Comparison of ENCODE assay signal across 21 cellular contexts in the genomic region with DNA sequence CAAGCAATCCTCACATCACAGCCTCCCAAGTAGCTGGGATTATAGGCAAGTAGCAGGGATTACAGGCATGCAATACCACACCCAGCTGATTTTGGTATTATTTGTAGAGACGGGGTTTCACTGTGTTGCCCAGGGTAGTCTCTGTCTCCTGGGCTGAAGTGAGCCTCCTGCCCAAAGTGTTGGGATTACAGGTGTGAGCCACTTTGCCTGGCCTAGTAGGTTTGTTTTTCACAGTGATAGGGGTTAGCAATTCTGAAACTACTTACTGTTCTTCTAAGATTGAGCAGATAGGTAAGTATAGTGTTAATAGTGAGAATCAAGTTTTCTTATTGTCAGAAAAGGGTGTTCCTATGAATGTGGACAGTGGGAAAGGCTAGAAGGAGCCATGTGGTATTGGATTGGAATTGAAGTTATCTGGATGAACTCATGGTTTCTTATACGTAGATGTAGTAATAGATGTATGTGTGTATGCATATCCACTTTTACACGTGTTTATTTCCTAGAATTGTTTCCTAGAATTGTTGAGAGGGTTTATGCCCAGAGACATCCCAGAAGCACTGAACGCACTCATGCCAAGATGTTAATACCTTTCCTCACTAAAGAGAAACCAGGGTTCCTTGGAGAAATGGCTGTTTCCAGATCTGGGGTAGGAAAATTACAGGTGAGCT.
A peak's percentile ranks its signal among the peaks of the same experiment; 100 is the strongest.
DNase-seq lines count a peak whose midpoint lies in the region; ATAC-seq lines count a peak whose summit lies in the region.
"Had no signal": no experiment of that assay in that cellular context is flagged by ENCODE, and none has a peak within 500 bp of the region (broad histone marks: within the 10 kb centered on the region; RNA-seq: fewer than 3 reads in every experiment).

No MANE protein-coding gene starts in this region.

- H3K4me1 Mint-ChIP-seq in activated naive CD4-positive, alpha-beta T cell treated with anti-CD3 and anti-CD28 coated beads, Interleukin-2, amount 50 U/mL, for 24 hours, result peaks cover 87% of the 10 kb centered on the region
- peaks cover 63% of the 10 kb centered on the region for H3K4me1 Mint-ChIP-seq in T-helper 2 cell treated with Interferon-gamma antibody and Interleukin-4, amounts not matched to agents 5 μg/mL and 100 μg/mL, for 36 hours (ENCODE audit: low read depth)
- peaks cover 73% of the 10 kb centered on the region for H3K4me1 Mint-ChIP-seq in stimulated activated effector memory CD8-positive, alpha-beta T cell treated with anti-CD3 and anti-CD28 coated beads, Interleukin-12 subunit alpha, Interleukin-12 subunit beta, amount 100 ng/mL, for 72 hours

- H3K27ac Mint-ChIP-seq in activated naive CD4-positive, alpha-beta T cell treated with anti-CD3 and anti-CD28 coated beads, Interleukin-2, amount 50 U/mL, for 24 hours, result peak overlapping the region; percentile 77
- peak overlapping the region; percentile 27 for H3K27ac Mint-ChIP-seq in T-helper 2 cell treated with Interferon-gamma antibody and Interleukin-4, amounts not matched to agents 5 μg/mL and 100 μg/mL, for 36 hours
- H3K27ac Mint-ChIP-seq in stimulated activated effector memory CD8-positive, alpha-beta T cell treated with anti-CD3 and anti-CD28 coated beads, Interleukin-12 subunit alpha, Interleukin-12 subunit beta, amount 100 ng/mL, for 72 hours, result no peak overlapping the region

- H3K27ac ChIP-seq in cingulate gyrus (ENCODE audit: low read depth, low read length), result peak overlapping the region; percentile 4
- H3K27ac ChIP-seq: C4-2B, ovary, right lobe of liver, transverse colon had no signal

- no peak for DNase-seq in activated naive CD4-positive, alpha-beta T cell treated with anti-CD3 and anti-CD28 coated beads, Interleukin-2, amount 50 U/mL, for 16 hours
- peak; percentile 23 for DNase-seq in T-helper 2 cell treated with Interferon-gamma antibody and Interleukin-4, amounts not matched to agents 5 μg/mL and 100 μg/mL, for 36 hours (ENCODE audit: low spot score)
- DNase-seq in stimulated activated effector memory CD8-positive, alpha-beta T cell treated with anti-CD3 and anti-CD28 coated beads, Interleukin-12 subunit alpha, Interleukin-12 subunit beta, amount 100 ng/mL, for 72 hours (ENCODE audit: low spot score in 2 of 2), result no peak
- DNase-seq in HK-2 (ENCODE audit: unreplicated experiment), result no peak
- DNase-seq: activated effector memory CD4-positive, alpha-beta T cell treated with Interleukin-2 at 50 U/mL for 16 hours; DMS53; effector CD4-positive, alpha-beta T cell; GF-D8; KG1; naive B cell; NCI-H2171 treated with DMSO at 0.1 percent for 48 hours; NCI-H526; ovary; right lobe of liver; stimulated activated naive CD4-positive, alpha-beta T cell; transverse colon had no signal

- H3K27me3 Mint-ChIP-seq in activated naive CD4-positive, alpha-beta T cell treated with anti-CD3 and anti-CD28 coated beads, Interleukin-2, amount 50 U/mL, for 24 hours, result no peaks in the 10 kb centered on the region
- H3K27me3 Mint-ChIP-seq in T-helper 2 cell treated with Interferon-gamma antibody and Interleukin-4, amounts not matched to agents 5 μg/mL and 100 μg/mL, for 36 hours (ENCODE audit: low read depth), result no peaks in the 10 kb centered on the region
- H3K27me3 Mint-ChIP-seq: naive B cell had no signal

- H3K4me3 Mint-ChIP-seq in activated naive CD4-positive, alpha-beta T cell treated with anti-CD3 and anti-CD28 coated beads, Interleukin-2, amount 50 U/mL, for 24 hours, result peak overlapping the region; percentile 31
- peak overlapping the region; percentile 41 for H3K4me3 Mint-ChIP-seq in T-helper 2 cell treated with Interferon-gamma antibody and Interleukin-4, amounts not matched to agents 5 μg/mL and 100 μg/mL, for 36 hours
- peak overlapping the region; percentile 14 for H3K4me3 Mint-ChIP-seq in stimulated activated effector memory CD8-positive, alpha-beta T cell treated with anti-CD3 and anti-CD28 coated beads, Interleukin-12 subunit alpha, Interleukin-12 subunit beta, amount 100 ng/mL, for 72 hours
- H3K4me3 Mint-ChIP-seq: naive B cell had no signal

- peaks cover 30% of the 10 kb centered on the region for H3K36me3 Mint-ChIP-seq in activated naive CD4-positive, alpha-beta T cell treated with anti-CD3 and anti-CD28 coated beads, Interleukin-2, amount 50 U/mL, for 24 hours
- peaks cover 70% of the 10 kb centered on the region for H3K36me3 Mint-ChIP-seq in T-helper 2 cell treated with Interferon-gamma antibody and Interleukin-4, amounts not matched to agents 5 μg/mL and 100 μg/mL, for 36 hours (ENCODE audit: low read depth)
- H3K36me3 Mint-ChIP-seq in stimulated activated effector memory CD8-positive, alpha-beta T cell treated with anti-CD3 and anti-CD28 coated beads, Interleukin-12 subunit alpha, Interleukin-12 subunit beta, amount 100 ng/mL, for 72 hours, result peaks cover 93% of the 10 kb centered on the region

- peak; percentile 43 for ATAC-seq in stimulated activated effector memory CD8-positive, alpha-beta T cell treated with anti-CD3 and anti-CD28 coated beads, Interleukin-12 subunit alpha, Interleukin-12 subunit beta, amount 100 ng/mL, for 72 hours
- ATAC-seq in HG03432 (IDR thresholded peaks at IDR 0.05; ENCODE audit: unreplicated experiment) (no peak), HG02970 (IDR thresholded peaks at IDR 0.05; ENCODE audit: low FRiP score, unreplicated experiment) (no peak)
- ATAC-seq: right lobe of liver had no signal

- H3K9me3 Mint-ChIP-seq in activated naive CD4-positive, alpha-beta T cell treated with anti-CD3 and anti-CD28 coated beads, Interleukin-2, amount 50 U/mL, for 24 hours, result no peaks in the 10 kb centered on the region
- H3K9me3 Mint-ChIP-seq in T-helper 2 cell treated with Interferon-gamma antibody and Interleukin-4, amounts not matched to agents 5 μg/mL and 100 μg/mL, for 36 hours, result no peaks in the 10 kb centered on the region
- H3K9me3 Mint-ChIP-seq in stimulated activated effector memory CD8-positive, alpha-beta T cell treated with anti-CD3 and anti-CD28 coated beads, Interleukin-12 subunit alpha, Interleukin-12 subunit beta, amount 100 ng/mL, for 72 hours, result no peaks in the 10 kb centered on the region
- H3K9me3 Mint-ChIP-seq: naive B cell had no signal
